Comparison of ENCODE assay signal across 24 cellular contexts in genomic region chr11:64769283-64769682, GRCh38. TPM values are rescaled to one million over a fixed set of nuclear protein-coding genes. Genes with fewer than 3 reads are reported as not detected.
A peak's percentile ranks its signal among the peaks of the same experiment; 100 is the strongest.
DNase-seq lines count a peak whose midpoint lies in the region; ATAC-seq and TF ChIP-seq lines count a peak whose summit lies in the region.
"Had no signal": no experiment of that assay in that cellular context is flagged by ENCODE, and none has a peak within 500 bp of the region (broad histone marks: within the 10 kb centered on the region; RNA-seq: fewer than 3 reads in every experiment).

No MANE protein-coding gene starts in this region.

- DNase-seq in CD4-positive, alpha-beta memory T cell: peak in 1 of 5 donors; percentile 21
- no peak for DNase-seq in activated T-helper 1 cell treated with anti-CD3 and anti-CD28 coated beads, Interleukin-12 subunit alpha, Interleukin-12 subunit beta, Interleukin-2, Interleukin-4 antibody, amounts not matched to agents 30 ng/mL and 10 ng/mL and 1 ng/mL, durations not matched to agents 14 hours and 24 hours and 36 hours (ENCODE audit: low spot score)
- DNase-seq in naive thymus-derived CD4-positive, alpha-beta T cell: no peak
- DNase-seq in GM13977 (ENCODE audit: low spot score): no peak
- no peak for DNase-seq in heart right ventricle
- no peak for DNase-seq in NCI-H2227 treated with DMSO at 0.1 percent for 48 hours (lab: John Stamatoyannopoulos, UW)
- DNase-seq: activated CD8-positive, alpha-beta memory T cell treated with anti-CD3 and anti-CD28 coated beads, Interleukin-2, amount 50 U/mL, for 48 hours; amniotic stem cell; BE2C; central memory CD4-positive, alpha-beta T cell; DMS53; left cardiac atrium; mucosa of descending colon; MV-4-11; NCI-H2029 treated with DMSO at 0.1 percent for 48 hours; NCI-H774; stimulated activated CD4-positive, alpha-beta T cell treated with anti-CD3 and anti-CD28 coated beads, Interleukin-4, amount 100 ng/mL, for 24 hours; stimulated activated CD8-positive, alpha-beta memory T cell treated with anti-CD3 and anti-CD28 coated beads, Interleukin-4, amount 100 ng/mL, for 48 hours had no signal

- H3K27me3 ChIP-seq in BLaER1 treated with 17β-estradiol and CSF1 and Interleukin-3, amounts not matched to agents 10 nM and 100 nM: no peaks in the 10 kb centered on the region
- H3K27me3 ChIP-seq in CD4-positive, alpha-beta memory T cell (ENCODE audit: insufficient read depth, low read length): no peaks in the 10 kb centered on the region
- H3K27me3 ChIP-seq in naive thymus-derived CD4-positive, alpha-beta T cell (ENCODE audit: control insufficient read depth in 2 of 2, insufficient read depth in 2 of 2, low read length in 2 of 2): no peaks in the 10 kb centered on the region
- H3K27me3 ChIP-seq in heart right ventricle: no peaks in the 10 kb centered on the region
- H3K27me3 ChIP-seq: BE2C, tibial artery had no signal

- 89% methylated on average over 6 of the region's 6 CpGs for WGBS in heart right ventricle, 2 donors

- H3K27me3 Mint-ChIP-seq in CD4-positive, alpha-beta memory T cell: no peaks in the 10 kb centered on the region
- H3K27me3 Mint-ChIP-seq in activated T-helper 1 cell treated with anti-CD3 and anti-CD28 coated beads, Interleukin-12 subunit alpha, Interleukin-12 subunit beta, Interleukin-2, Interleukin-4 antibody, amounts not matched to agents 30 ng/mL and 10 ng/mL and 1 ng/mL, durations not matched to agents 14 hours and 24 hours and 36 hours (ENCODE audit: insufficient read depth): no peaks in the 10 kb centered on the region
- H3K27me3 Mint-ChIP-seq in naive thymus-derived CD4-positive, alpha-beta T cell: no peaks in the 10 kb centered on the region

- peaks cover 96 to 99% (median 98%) of the 10 kb centered on the region in 11 experiments for H4K20me1 ChIP-seq in BLaER1 treated with 17β-estradiol and CSF1 and Interleukin-3, amounts not matched to agents 10 nM and 100 nM

- H3K4me1 ChIP-seq in BLaER1 treated with 17β-estradiol and CSF1 and Interleukin-3, amounts not matched to agents 10 nM and 100 nM: peaks cover 88 to 99% (median 96%) of the 10 kb centered on the region in 10 experiments
- peaks cover 97% of the 10 kb centered on the region for H3K4me1 ChIP-seq in CD4-positive, alpha-beta memory T cell (ENCODE audit: insufficient read depth, low read length)
- peaks cover 54 to 83% of the 10 kb centered on the region in 2 donors for H3K4me1 ChIP-seq in naive thymus-derived CD4-positive, alpha-beta T cell (ENCODE audit: control insufficient read depth in 2 of 2, insufficient read depth in 2 of 2, low read length in 2 of 2)
- peaks cover 11 to 70% (median 50%) of the 10 kb centered on the region in 9 donors for H3K4me1 ChIP-seq in heart right ventricle
- H3K4me1 ChIP-seq: BE2C had no signal

- no peak overlapping the region for H3K4me3 ChIP-seq in BLaER1 treated with 17β-estradiol and CSF1 and Interleukin-3, amounts not matched to agents 10 nM and 100 nM
- no peak overlapping the region for H3K4me3 ChIP-seq in CD4-positive, alpha-beta memory T cell (ENCODE audit: low read length in 2 of 2)
- no peak overlapping the region for H3K4me3 ChIP-seq in naive thymus-derived CD4-positive, alpha-beta T cell (ENCODE audit: low read length)
- H3K4me3 ChIP-seq in heart right ventricle: no peak overlapping the region
- H3K4me3 ChIP-seq: mucosa of descending colon, tibial artery had no signal

- POLR2A ChIA-PET in CD4-positive, alpha-beta memory T cell (lab: Charles Lee; ENCODE audit: partially characterized antibody): interaction anchor here (1.1 to 33.1 kb wide), 4 partner anchors 6 to 108 kb away, joined by 4 to 1500 read pairs (median 202); partner anchors contain the start of genes RASGRP2 and SF1
- POLR2A ChIA-PET in naive thymus-derived CD4-positive, alpha-beta T cell (lab: Charles Lee): interaction anchor here (0.7 to 39.7 kb wide), 4 partner anchors 4 to 79 kb away, joined by 3 to 1956 read pairs (median 980); partner anchors contain the start of genes PYGM, RASGRP2 and SF1

- H3K36me3 ChIP-seq in BLaER1 treated with 17β-estradiol and CSF1 and Interleukin-3, amounts not matched to agents 10 nM and 100 nM: peaks cover 92 to 99% (median 96%) of the 10 kb centered on the region in 11 experiments
- H3K36me3 ChIP-seq in CD4-positive, alpha-beta memory T cell (ENCODE audit: insufficient read depth, low read length): peaks cover 89% of the 10 kb centered on the region
- H3K36me3 ChIP-seq in naive thymus-derived CD4-positive, alpha-beta T cell (ENCODE audit: control insufficient read depth in 2 of 3, insufficient read depth in 3 of 3, low read length in 3 of 3): peaks cover 66 to 95% (median 77%) of the 10 kb centered on the region in 3 experiments
- H3K36me3 ChIP-seq in heart right ventricle: peaks cover 13 to 100% (median 98%) of the 10 kb centered on the region in 9 donors

- peaks cover 0 to 14% (median 0%) of the 10 kb centered on the region in 8 donors for H3K9me3 Mint-ChIP-seq in CD4-positive, alpha-beta memory T cell
- H3K9me3 Mint-ChIP-seq in activated T-helper 1 cell treated with anti-CD3 and anti-CD28 coated beads, Interleukin-12 subunit alpha, Interleukin-12 subunit beta, Interleukin-2, Interleukin-4 antibody, amounts not matched to agents 30 ng/mL and 10 ng/mL and 1 ng/mL, durations not matched to agents 14 hours and 24 hours and 36 hours: no peaks in the 10 kb centered on the region
- H3K9me3 Mint-ChIP-seq in naive thymus-derived CD4-positive, alpha-beta T cell: peaks cover 0 to 4% (median 0%) of the 10 kb centered on the region in 11 donors

- no peak for ATAC-seq in naive thymus-derived CD4-positive, alpha-beta T cell
- ATAC-seq in heart right ventricle: no peak
- ATAC-seq: HepG2, left cardiac atrium, mucosa of descending colon, Panc1, SK-N-SH treated with all-trans-retinoic acid at 6 μM for 48 hours had no signal

- H3K27ac Mint-ChIP-seq in CD4-positive, alpha-beta memory T cell: peak overlapping the region in 6 of 7 donors; percentile 43 to 97 (median 84)
- peak overlapping the region; percentile 61 for H3K27ac Mint-ChIP-seq in activated T-helper 1 cell treated with anti-CD3 and anti-CD28 coated beads, Interleukin-12 subunit alpha, Interleukin-12 subunit beta, Interleukin-2, Interleukin-4 antibody, amounts not matched to agents 30 ng/mL and 10 ng/mL and 1 ng/mL, durations not matched to agents 14 hours and 24 hours and 36 hours
- H3K27ac Mint-ChIP-seq in naive thymus-derived CD4-positive, alpha-beta T cell: peak overlapping the region; percentile 65 to 94 (median 90)

- H3K27ac ChIP-seq in BLaER1 treated with 17β-estradiol and CSF1 and Interleukin-3, amounts not matched to agents 10 nM and 100 nM: peak overlapping the region in 4 of 11 experiments; percentile 1 to 77 (median 30); a peak in 3 of 22 replicates
- H3K27ac ChIP-seq in CD4-positive, alpha-beta memory T cell (ENCODE audit: low read depth, low read length): peak overlapping the region; percentile 9
- H3K27ac ChIP-seq in naive thymus-derived CD4-positive, alpha-beta T cell (ENCODE audit: low read depth, low read length): peak overlapping the region; percentile 41
- H3K27ac ChIP-seq in heart right ventricle: no peak overlapping the region
- H3K27ac ChIP-seq: parathyroid adenoma, tibial artery had no signal

- H3K9me3 ChIP-seq in BLaER1 treated with 17β-estradiol and CSF1 and Interleukin-3, amounts not matched to agents 10 nM and 100 nM (replicated peaks in 1 of 11): no peaks in the 10 kb centered on the region
- no peaks in the 10 kb centered on the region for H3K9me3 ChIP-seq in CD4-positive, alpha-beta memory T cell (ENCODE audit: control insufficient read depth in 1 of 2, low read length in 2 of 2)
- no peaks in the 10 kb centered on the region for H3K9me3 ChIP-seq in naive thymus-derived CD4-positive, alpha-beta T cell (ENCODE audit: control insufficient read depth in 2 of 3, low read length in 3 of 3)
- H3K9me3 ChIP-seq in heart right ventricle: no peaks in the 10 kb centered on the region
- H3K9me3 ChIP-seq: BE2C, mucosa of descending colon, tibial artery had no signal

- peaks cover 88 to 91% of the 10 kb centered on the region in 2 donors for H3K36me3 Mint-ChIP-seq in CD4-positive, alpha-beta memory T cell
- H3K36me3 Mint-ChIP-seq in activated T-helper 1 cell treated with anti-CD3 and anti-CD28 coated beads, Interleukin-12 subunit alpha, Interleukin-12 subunit beta, Interleukin-2, Interleukin-4 antibody, amounts not matched to agents 30 ng/mL and 10 ng/mL and 1 ng/mL, durations not matched to agents 14 hours and 24 hours and 36 hours (ENCODE audit: low read depth): peaks cover 82% of the 10 kb centered on the region
- peaks cover 25 to 88% (median 77%) of the 10 kb centered on the region in 5 donors for H3K36me3 Mint-ChIP-seq in naive thymus-derived CD4-positive, alpha-beta T cell

- in situ Hi-C loops in GM13977 (cut with MboI; ENCODE audit: low pct_unique_long_range_greater_than_20kb, low sequenced_read_pairs, unreplicated experiment): no loop called here

- peak overlapping the region in 6 of 8 donors; percentile 26 to 75 (median 41) for H3K4me3 Mint-ChIP-seq in CD4-positive, alpha-beta memory T cell
- peak overlapping the region; percentile 6 for H3K4me3 Mint-ChIP-seq in activated T-helper 1 cell treated with anti-CD3 and anti-CD28 coated beads, Interleukin-12 subunit alpha, Interleukin-12 subunit beta, Interleukin-2, Interleukin-4 antibody, amounts not matched to agents 30 ng/mL and 10 ng/mL and 1 ng/mL, durations not matched to agents 14 hours and 24 hours and 36 hours
- peak overlapping the region in 8 of 10 donors; percentile 6 to 96 (median 52) for H3K4me3 Mint-ChIP-seq in naive thymus-derived CD4-positive, alpha-beta T cell

- peaks cover 60 to 96% (median 84%) of the 10 kb centered on the region in 4 donors for H3K4me1 Mint-ChIP-seq in CD4-positive, alpha-beta memory T cell
- H3K4me1 Mint-ChIP-seq in activated T-helper 1 cell treated with anti-CD3 and anti-CD28 coated beads, Interleukin-12 subunit alpha, Interleukin-12 subunit beta, Interleukin-2, Interleukin-4 antibody, amounts not matched to agents 30 ng/mL and 10 ng/mL and 1 ng/mL, durations not matched to agents 14 hours and 24 hours and 36 hours (ENCODE audit: low read depth): peaks cover 84% of the 10 kb centered on the region
- peaks cover 60 to 97% (median 87%) of the 10 kb centered on the region in 7 donors for H3K4me1 Mint-ChIP-seq in naive thymus-derived CD4-positive, alpha-beta T cell

- H3K4me2 ChIP-seq in BLaER1 treated with 17β-estradiol and CSF1 and Interleukin-3, amounts not matched to agents 10 nM and 100 nM: peak overlapping the region in 10 of 11 experiments; percentile 12 to 97 (median 46); a peak in 13 of 22 replicates

- CTCF ChIA-PET in CD4-positive, alpha-beta memory T cell (lab: Charles Lee; ENCODE audit: partially characterized antibody): interaction anchor here (3.8 kb wide), 1 partner anchor 25 kb away, joined by 16 read pairs; the partner anchor contains the start of gene RASGRP2
- CTCF ChIA-PET in naive thymus-derived CD4-positive, alpha-beta T cell (lab: Charles Lee): interaction anchor here (0.7 to 19.1 kb wide), 2 partner anchors 15 to 22 kb away, joined by 4 to 305 read pairs; partner anchors contain the start of gene RASGRP2

- peak overlapping the region in 6 of 11 experiments; percentile 1 to 39 (median 22); a peak in 8 of 22 replicates for H3K9ac ChIP-seq in BLaER1 treated with 17β-estradiol and CSF1 and Interleukin-3, amounts not matched to agents 10 nM and 100 nM
- H3K9ac ChIP-seq: parathyroid adenoma had no signal

- intact Hi-C loops in CD4-positive, alpha-beta memory T cell (cut with micrococcal nuclease): no loop called here
- intact Hi-C loops in activated T-helper 1 cell treated with anti-CD3 and anti-CD28 coated beads, Interleukin-12 subunit alpha, Interleukin-12 subunit beta, Interleukin-2, Interleukin-4 antibody, amounts not matched to agents 30 ng/mL and 10 ng/mL and 1 ng/mL, durations not matched to agents 14 hours and 24 hours and 36 hours (cut with micrococcal nuclease): no loop called here
- intact Hi-C loops in naive thymus-derived CD4-positive, alpha-beta T cell (cut with micrococcal nuclease): no loop called here
- intact Hi-C loops in heart right ventricle (cut with DNase I): no loop called here

- TF ChIP-seq CTCF in GM13977 (IDR thresholded peaks at IDR 0.05; ENCODE audit: extremely low read depth, insufficient read depth, missing control alignments): no peak
- no peak for TF ChIP-seq CTCF in heart right ventricle (IDR thresholded peaks at IDR 0.05)

RNA-seq across cellular contexts. Expression of gene SF1, which starts 9.1 kb away (rescaled TPM):
- 100 to 1,000 TPM; 805 to 832 TPM for total RNA-seq in CD4-positive, alpha-beta memory T cell
- polyA plus RNA-seq in CD4-positive, alpha-beta memory T cell: 100 to 1,000 TPM in 1 of 2 donors, 10 to 100 TPM in 1; 48.3 to 158 TPM
- 518 and 538 TPM in 2 replicates for total RNA-seq in activated T-helper 1 cell treated with anti-CD3 and anti-CD28 coated beads, Interleukin-12 subunit alpha, Interleukin-12 subunit beta, Interleukin-2, Interleukin-4 antibody, amounts not matched to agents 30 ng/mL and 10 ng/mL and 1 ng/mL, durations not matched to agents 14 hours and 24 hours and 36 hours
- total RNA-seq in naive thymus-derived CD4-positive, alpha-beta T cell: 1,000 to 10,000 TPM in 2 of 5 experiments, 100 to 1,000 TPM in 3; 462 to 1,612 (median 904) TPM
- 100 to 1,000 TPM; 101 to 155 TPM for polyA plus RNA-seq in naive thymus-derived CD4-positive, alpha-beta T cell
- 100 to 1,000 TPM; 149 to 201 (median 165) TPM for total RNA-seq in heart right ventricle
- 10 to 100 TPM; 45.6 to 91.1 TPM for polyA plus RNA-seq in heart right ventricle

RNA-seq across cellular contexts. Expression of gene PYGM, which starts 9.5 kb away (rescaled TPM):
- 10 to 100 TPM; 10.7 to 11.3 TPM for total RNA-seq in CD4-positive, alpha-beta memory T cell
- under 1 TPM in 1 of 2 donors, not detected in 1; 0.38 TPM for polyA plus RNA-seq in CD4-positive, alpha-beta memory T cell
- 2.7 and 4.8 TPM in 2 replicates for total RNA-seq in activated T-helper 1 cell treated with anti-CD3 and anti-CD28 coated beads, Interleukin-12 subunit alpha, Interleukin-12 subunit beta, Interleukin-2, Interleukin-4 antibody, amounts not matched to agents 30 ng/mL and 10 ng/mL and 1 ng/mL, durations not matched to agents 14 hours and 24 hours and 36 hours
- total RNA-seq in naive thymus-derived CD4-positive, alpha-beta T cell: 10 to 100 TPM in 4 of 5 experiments, 1 to 10 TPM in 1; 8.0 to 16.2 (median 13.9) TPM
- polyA plus RNA-seq in naive thymus-derived CD4-positive, alpha-beta T cell: under 1 TPM; 0.26 to 0.64 TPM
- total RNA-seq in heart right ventricle: 100 to 1,000 TPM in 8 of 10 donors, 10 to 100 TPM in 2; 76.8 to 249 (median 132) TPM
- 10 to 100 TPM; 11.3 to 90.1 TPM for polyA plus RNA-seq in heart right ventricle

RNA-seq across cellular contexts. Expression of gene RASGRP2, which starts 25.3 kb away (rescaled TPM):
- total RNA-seq in CD4-positive, alpha-beta memory T cell: 100 to 1,000 TPM; 440 to 463 TPM
- polyA plus RNA-seq in CD4-positive, alpha-beta memory T cell: 100 to 1,000 TPM; 177 to 208 TPM
- total RNA-seq in activated T-helper 1 cell treated with anti-CD3 and anti-CD28 coated beads, Interleukin-12 subunit alpha, Interleukin-12 subunit beta, Interleukin-2, Interleukin-4 antibody, amounts not matched to agents 30 ng/mL and 10 ng/mL and 1 ng/mL, durations not matched to agents 14 hours and 24 hours and 36 hours: 15.8 and 19.5 TPM in 2 replicates
- 100 to 1,000 TPM; 211 to 697 (median 654) TPM for total RNA-seq in naive thymus-derived CD4-positive, alpha-beta T cell
- polyA plus RNA-seq in naive thymus-derived CD4-positive, alpha-beta T cell: 100 to 1,000 TPM; 197 to 312 TPM
- total RNA-seq in heart right ventricle: 10 to 100 TPM; 18.9 to 49.8 (median 25.4) TPM
- 100 to 1,000 TPM in 1 of 2 donors, 10 to 100 TPM in 1; 31.3 to 128 TPM for polyA plus RNA-seq in heart right ventricle
- total RNA-seq: HepG2 had no signal

RNA-seq across cellular contexts. Expression of gene MAP4K2, which starts 33.7 kb away (rescaled TPM):
- 100 to 1,000 TPM; 122 to 128 TPM for total RNA-seq in CD4-positive, alpha-beta memory T cell
- polyA plus RNA-seq in CD4-positive, alpha-beta memory T cell: 10 to 100 TPM; 32.3 to 57.2 TPM
- total RNA-seq in activated T-helper 1 cell treated with anti-CD3 and anti-CD28 coated beads, Interleukin-12 subunit alpha, Interleukin-12 subunit beta, Interleukin-2, Interleukin-4 antibody, amounts not matched to agents 30 ng/mL and 10 ng/mL and 1 ng/mL, durations not matched to agents 14 hours and 24 hours and 36 hours: 70.2 and 70.7 TPM in 2 replicates
- 100 to 1,000 TPM in 2 of 5 experiments, 10 to 100 TPM in 3; 75.2 to 130 (median 84.3) TPM for total RNA-seq in naive thymus-derived CD4-positive, alpha-beta T cell
- 10 to 100 TPM; 40.7 to 63.0 TPM for polyA plus RNA-seq in naive thymus-derived CD4-positive, alpha-beta T cell
- total RNA-seq in heart right ventricle: 10 to 100 TPM in 2 of 10 donors, 1 to 10 TPM in 8; 4.6 to 11.3 (median 8.1) TPM
- 10 to 100 TPM in 1 of 2 donors, 1 to 10 TPM in 1; 7.8 to 19.9 TPM for polyA plus RNA-seq in heart right ventricle

RNA-seq across cellular contexts. Expression of gene MEN1, which starts 41.1 kb away (rescaled TPM):
- 10 to 100 TPM; 41.3 to 42.7 TPM for total RNA-seq in CD4-positive, alpha-beta memory T cell
- 10 to 100 TPM; 22.4 to 42.1 TPM for polyA plus RNA-seq in CD4-positive, alpha-beta memory T cell
- 39.6 and 43.8 TPM in 2 replicates for total RNA-seq in activated T-helper 1 cell treated with anti-CD3 and anti-CD28 coated beads, Interleukin-12 subunit alpha, Interleukin-12 subunit beta, Interleukin-2, Interleukin-4 antibody, amounts not matched to agents 30 ng/mL and 10 ng/mL and 1 ng/mL, durations not matched to agents 14 hours and 24 hours and 36 hours
- total RNA-seq in naive thymus-derived CD4-positive, alpha-beta T cell: 10 to 100 TPM; 25.7 to 46.4 (median 38.0) TPM
- 10 to 100 TPM; 33.8 to 54.9 TPM for polyA plus RNA-seq in naive thymus-derived CD4-positive, alpha-beta T cell
- total RNA-seq in heart right ventricle: 10 to 100 TPM in 2 of 10 donors, 1 to 10 TPM in 8; 5.8 to 12.5 (median 8.1) TPM
- polyA plus RNA-seq in heart right ventricle: 10 to 100 TPM in 1 of 2 donors, 1 to 10 TPM in 1; 9.9 to 10.7 TPM

Comparison
In these comparisons a context has a peak if more than half of its experiments do, and no peak if none do; other contexts are left out.
1. H3K27ac ChIP-seq: peak in CD4-positive, alpha-beta memory T cell (single experiment) and naive thymus-derived CD4-positive, alpha-beta T cell (single experiment); none in heart right ventricle (0 of 10).
2. RNA of gene PYGM, which starts 9.5 kb away (total RNA-seq): 76.8 to 249 TPM in heart right ventricle; 8.0 to 16.2 TPM in naive thymus-derived CD4-positive, alpha-beta T cell, 10.7 to 11.3 TPM in CD4-positive, alpha-beta memory T cell and 2.7 to 4.8 TPM in activated T-helper 1 cell treated with anti-CD3 and anti-CD28 coated beads, Interleukin-12 subunit alpha, Interleukin-12 subunit beta, Interleukin-2, Interleukin-4 antibody, amounts not matched to agents 30 ng/mL and 10 ng/mL and 1 ng/mL, durations not matched to agents 14 hours and 24 hours and 36 hours; every median in the first group is over 4 times any median in the second.
3. RNA of gene RASGRP2, which starts 25.3 kb away (total RNA-seq): 211 to 697 TPM in naive thymus-derived CD4-positive, alpha-beta T cell and 440 to 463 TPM in CD4-positive, alpha-beta memory T cell; 18.9 to 49.8 TPM in heart right ventricle and 15.8 to 19.5 TPM in activated T-helper 1 cell treated with anti-CD3 and anti-CD28 coated beads, Interleukin-12 subunit alpha, Interleukin-12 subunit beta, Interleukin-2, Interleukin-4 antibody, amounts not matched to agents 30 ng/mL and 10 ng/mL and 1 ng/mL, durations not matched to agents 14 hours and 24 hours and 36 hours; every median in the first group is over 4 times any median in the second.
4. Peak in every context shown above with its lines, with median percentiles within 50 percentile points of each other: H3K27ac Mint-ChIP-seq and H3K4me3 Mint-ChIP-seq.